Comparison of ENCODE assay signal across 22 cellular contexts in genomic region chrX:20397587-20397986, GRCh38.
"Had no signal": no experiment of that assay in that cellular context is flagged by ENCODE, and none has a peak within 500 bp of the region (broad histone marks: within the 10 kb centered on the region; RNA-seq: fewer than 3 reads in every experiment).

No MANE protein-coding gene starts in this region.

- H3K27ac Mint-ChIP-seq: activated CD4-positive, alpha-beta T cell treated with anti-CD3 and anti-CD28 coated beads, Interleukin-2, amount 10 ng/mL, durations not matched to agents 7 days and 5 days; activated CD8-positive, alpha-beta T cell treated with anti-CD3 and anti-CD28 coated beads for 36 hours; activated naive CD4-positive, alpha-beta T cell treated with anti-CD3 and anti-CD28 coated beads, Interleukin-2, amount 50 U/mL, for 24 hours; activated naive CD8-positive, alpha-beta T cell treated with anti-CD3 and anti-CD28 coated beads, Interleukin-2, amount 50 U/mL, for 24 hours; activated T-helper 2 cell treated with anti-CD3 and anti-CD28 coated beads, Interferon-gamma antibody, Interleukin-2, Interleukin-4, amounts not matched to agents 10 μg/mL and 5 μg/mL and 100 μg/mL, durations not matched to agents 14 hours and 24 hours and 36 hours; mesothelial cell of epicardium; stimulated activated naive B cell treated with anti-CD40 and anti-IgM and Interleukin-4, amounts not matched to agents 10 μg/mL and 1 μg/mL and 100 μg/mL, for 72 hours; T-helper 17 cell had no signal

- H2AFZ ChIP-seq: parathyroid adenoma had no signal

- H3K36me3 ChIP-seq: heart left ventricle, stomach, tibial artery had no signal

- H3K4me3 ChIP-seq: heart left ventricle, psoas muscle, stomach, tibial artery had no signal

- H3K4me1 Mint-ChIP-seq: activated CD4-positive, alpha-beta T cell treated with anti-CD3 and anti-CD28 coated beads, Interleukin-2, amount 10 ng/mL, durations not matched to agents 7 days and 5 days; activated naive CD4-positive, alpha-beta T cell treated with anti-CD3 and anti-CD28 coated beads, Interleukin-2, amount 50 U/mL, for 24 hours; mesothelial cell of epicardium had no signal

- H3K27me3 Mint-ChIP-seq: activated CD8-positive, alpha-beta T cell treated with anti-CD3 and anti-CD28 coated beads for 36 hours; activated naive CD4-positive, alpha-beta T cell treated with anti-CD3 and anti-CD28 coated beads, Interleukin-2, amount 50 U/mL, for 24 hours; activated naive CD8-positive, alpha-beta T cell treated with anti-CD3 and anti-CD28 coated beads, Interleukin-2, amount 50 U/mL, for 24 hours; stimulated activated naive B cell treated with anti-CD40 and anti-IgM and Interleukin-4, amounts not matched to agents 10 μg/mL and 1 μg/mL and 100 μg/mL, for 72 hours; T-helper 17 cell had no signal

- H3K4me1 ChIP-seq: heart left ventricle, parathyroid adenoma, psoas muscle, stomach, tibial artery had no signal

- H3K9me3 Mint-ChIP-seq: activated CD4-positive, alpha-beta T cell treated with anti-CD3 and anti-CD28 coated beads, Interleukin-2, amount 10 ng/mL, durations not matched to agents 7 days and 5 days; activated CD8-positive, alpha-beta T cell treated with anti-CD3 and anti-CD28 coated beads for 36 hours; activated naive CD4-positive, alpha-beta T cell treated with anti-CD3 and anti-CD28 coated beads, Interleukin-2, amount 50 U/mL, for 24 hours; activated naive CD8-positive, alpha-beta T cell treated with anti-CD3 and anti-CD28 coated beads, Interleukin-2, amount 50 U/mL, for 24 hours; activated T-helper 2 cell treated with anti-CD3 and anti-CD28 coated beads, Interferon-gamma antibody, Interleukin-2, Interleukin-4, amounts not matched to agents 10 μg/mL and 5 μg/mL and 100 μg/mL, durations not matched to agents 14 hours and 24 hours and 36 hours; stimulated activated naive B cell treated with anti-CD40 and anti-IgM and Interleukin-4, amounts not matched to agents 10 μg/mL and 1 μg/mL and 100 μg/mL, for 72 hours had no signal

- H3K79me2 ChIP-seq: parathyroid adenoma had no signal

- H3K27ac ChIP-seq: heart left ventricle, parathyroid adenoma, psoas muscle, stomach, tibial artery had no signal

- H3K4me3 Mint-ChIP-seq: activated CD4-positive, alpha-beta T cell treated with anti-CD3 and anti-CD28 coated beads, Interleukin-2, amount 10 ng/mL, durations not matched to agents 7 days and 5 days; activated CD8-positive, alpha-beta T cell treated with anti-CD3 and anti-CD28 coated beads for 36 hours; activated naive CD4-positive, alpha-beta T cell treated with anti-CD3 and anti-CD28 coated beads, Interleukin-2, amount 50 U/mL, for 24 hours; activated naive CD8-positive, alpha-beta T cell treated with anti-CD3 and anti-CD28 coated beads, Interleukin-2, amount 50 U/mL, for 24 hours; mesothelial cell of epicardium; naive thymus-derived CD4-positive, alpha-beta T cell; stimulated activated naive B cell treated with anti-CD40 and anti-IgM and Interleukin-4, amounts not matched to agents 10 μg/mL and 1 μg/mL and 100 μg/mL, for 72 hours; T-helper 17 cell had no signal

- H3K36me3 Mint-ChIP-seq: activated naive CD4-positive, alpha-beta T cell treated with anti-CD3 and anti-CD28 coated beads, Interleukin-2, amount 50 U/mL, for 24 hours; mesothelial cell of epicardium; naive thymus-derived CD4-positive, alpha-beta T cell; stimulated activated naive B cell treated with anti-CD40 and anti-IgM and Interleukin-4, amounts not matched to agents 10 μg/mL and 1 μg/mL and 100 μg/mL, for 72 hours had no signal

- H3K27me3 ChIP-seq: heart left ventricle, stomach, tibial artery had no signal

- DNase-seq: activated CD4-positive, alpha-beta T cell treated with anti-CD3 and anti-CD28 coated beads for 1 hour; activated CD4-positive, alpha-beta T cell treated with anti-CD3 and anti-CD28 coated beads, Interleukin-2, amount 10 ng/mL, durations not matched to agents 7 days and 5 days; activated CD8-positive, alpha-beta T cell treated with anti-CD3 and anti-CD28 coated beads for 36 hours; activated naive CD8-positive, alpha-beta T cell treated with anti-CD3 and anti-CD28 coated beads, Interleukin-2, amount 50 U/mL, for 24 hours; activated T-cell treated with anti-CD3 and anti-CD28 coated beads, Interleukin-2, amount 50 U/mL, for 48 hours; amygdala; central memory CD4-positive, alpha-beta T cell; heart left ventricle; naive thymus-derived CD4-positive, alpha-beta T cell; occipital lobe; psoas muscle; stimulated activated CD4-positive, alpha-beta T cell treated with anti-CD3 and anti-CD28 coated beads, Interleukin-15, amount 100 ng/mL, for 24 hours; stimulated activated CD4-positive, alpha-beta T cell treated with anti-CD3 and anti-CD28 coated beads, Interleukin-2, amount 100 ng/mL, for 24 hours; stimulated activated naive B cell treated with anti-CD40 and anti-IgM and Interleukin-4, amounts not matched to agents 10 μg/mL and 1 μg/mL and 100 μg/mL, for 72 hours; stomach; T-helper 17 cell; T1000; tibial artery had no signal

- H3K9ac ChIP-seq: parathyroid adenoma had no signal

- H3K9me3 ChIP-seq: heart left ventricle, psoas muscle, stomach, tibial artery had no signal

- ATAC-seq: activated CD8-positive, alpha-beta T cell treated with anti-CD3 and anti-CD28 coated beads for 36 hours; activated naive CD8-positive, alpha-beta T cell treated with anti-CD3 and anti-CD28 coated beads, Interleukin-2, amount 50 U/mL, for 24 hours; heart left ventricle; naive thymus-derived CD4-positive, alpha-beta T cell; psoas muscle; stimulated activated naive B cell treated with anti-CD40 and anti-IgM and Interleukin-4, amounts not matched to agents 10 μg/mL and 1 μg/mL and 100 μg/mL, for 72 hours; T-helper 17 cell had no signal
